ENCODE assay signal across 8 cellular contexts in genomic region chr15:22238950-22239805, GRCh38.
A peak's percentile ranks its signal among the peaks of the same experiment; 100 is the strongest.
DNase-seq lines count a peak whose midpoint lies in the region; ATAC-seq and TF ChIP-seq lines count a peak whose summit lies in the region.
"Not testable (repeated sequence)": the region's sequence is repeated elsewhere in the genome, so short reads cannot be mapped to it uniquely, and the experiment has no call there.

No MANE protein-coding gene starts in this region.

- not testable (repeated sequence) for TF ChIP-seq CTCF in breast epithelium (IDR thresholded peaks at IDR 0.05); gastroesophageal sphincter (IDR thresholded peaks at IDR 0.05); osteoblast (IDR thresholded peaks at IDR 0.05; ENCODE audit: extremely low read depth, low read depth, low read length)

- not testable (repeated sequence) for H3K27me3 ChIP-seq in breast epithelium; gastroesophageal sphincter; osteoblast (ENCODE audit: insufficient read depth, low read length); aorta (ENCODE audit: control insufficient read depth in 1 of 2, insufficient read depth in 2 of 2, low read length in 1 of 2)

- not testable (repeated sequence) for H3K4me2 ChIP-seq in osteoblast (ENCODE audit: insufficient read depth, low read length)

- not testable (repeated sequence) for H3K4me1 Mint-ChIP-seq in activated CD8-positive, alpha-beta memory T cell treated with anti-CD3 and anti-CD28 coated beads, Interleukin-2, amount 10 ng/mL, durations not matched to agents 7 days and 5 days
- H3K4me1 Mint-ChIP-seq in immature natural killer cell = peaks cover 24 to 28% of the 10 kb centered on the region in 2 donors

- intact Hi-C loops in breast epithelium (cut with DNase I; ENCODE audit: low total_unique reads); aorta (cut with DNase I): not testable (repeated sequence)

- not testable (repeated sequence) for H3K9me3 ChIP-seq in breast epithelium; gastroesophageal sphincter; aorta (ENCODE audit: control insufficient read depth, low read length)
- peaks cover 14% of the 10 kb centered on the region for H3K9me3 ChIP-seq in osteoblast (ENCODE audit: low read depth, low read length)

- ATAC-seq in activated CD8-positive, alpha-beta memory T cell treated with anti-CD3 and anti-CD28 coated beads, Interleukin-2, amount 10 ng/mL, durations not matched to agents 7 days and 5 days = peak; percentile 30
- ATAC-seq in gastroesophageal sphincter (peak; percentile 68), aorta (ENCODE audit: low FRiP score) (peak; percentile 34)

- H3K27me3 Mint-ChIP-seq in activated CD8-positive, alpha-beta memory T cell treated with anti-CD3 and anti-CD28 coated beads, Interleukin-2, amount 10 ng/mL, durations not matched to agents 7 days and 5 days; immature natural killer cell (ENCODE audit: low read depth in 3 of 3): not testable (repeated sequence)

- H3K27ac Mint-ChIP-seq in activated CD8-positive, alpha-beta memory T cell treated with anti-CD3 and anti-CD28 coated beads, Interleukin-2, amount 10 ng/mL, durations not matched to agents 7 days and 5 days = not testable (repeated sequence)
- peak overlapping the region in 5 of 6 donors; percentile 40 to 77 (median 74) for H3K27ac Mint-ChIP-seq in immature natural killer cell

- peak; percentile 49 for DNase-seq in Daoy (ENCODE audit: low read depth)
- peak; percentile 59 for DNase-seq in RPMI7951 (ENCODE audit: low read depth)
- not testable (repeated sequence) for DNase-seq in activated CD8-positive, alpha-beta memory T cell treated with anti-CD3 and anti-CD28 coated beads, Interleukin-2, amount 10 ng/mL, durations not matched to agents 7 days and 5 days
- DNase-seq in breast epithelium (ENCODE audit: low spot score in 2 of 2) = peak in 1 of 2 donors; percentile 71
- DNase-seq in immature natural killer cell = peak in 1 of 3 donors; percentile 26
- DNase-seq in osteoblast (ENCODE audit: insufficient read length, low spot score, missing footprints) = peak; percentile 32
- DNase-seq in aorta = peak in 1 of 2 donors; percentile 77

- 82 to 90% methylated on average over 2 to 4 of the region's 22 CpGs for WGBS in gastroesophageal sphincter (ENCODE audit: low coverage in 1 of 2), 2 donors
- WGBS in aorta, 2 donors = 79 to 80% methylated on average over 17 to 22 of the region's 22 CpGs

- H3K36me3 ChIP-seq in breast epithelium; gastroesophageal sphincter; osteoblast (ENCODE audit: insufficient read depth, low read length); aorta (ENCODE audit: control insufficient read depth in 1 of 2, insufficient read depth in 2 of 2, low read length in 1 of 2): not testable (repeated sequence)

- not testable (repeated sequence) for H3K4me3 Mint-ChIP-seq in activated CD8-positive, alpha-beta memory T cell treated with anti-CD3 and anti-CD28 coated beads, Interleukin-2, amount 10 ng/mL, durations not matched to agents 7 days and 5 days
- H3K4me3 Mint-ChIP-seq in immature natural killer cell = peak overlapping the region in 3 of 5 donors; percentile 31 to 56 (median 51)

- not testable (repeated sequence) for H3K36me3 Mint-ChIP-seq in activated CD8-positive, alpha-beta memory T cell treated with anti-CD3 and anti-CD28 coated beads, Interleukin-2, amount 10 ng/mL, durations not matched to agents 7 days and 5 days; immature natural killer cell

- H3K4me3 ChIP-seq in breast epithelium = peak overlapping the region in 1 of 3 donors; percentile 0
- not testable (repeated sequence) for H3K4me3 ChIP-seq in gastroesophageal sphincter; osteoblast (ENCODE audit: insufficient read depth, low read length); aorta (ENCODE audit: low read length in 2 of 2)

- not testable (repeated sequence) for TF ChIP-seq POLR2A in breast epithelium (IDR thresholded peaks at IDR 0.05); gastroesophageal sphincter (IDR thresholded peaks at IDR 0.05)

- not testable (repeated sequence) for H4K20me1 ChIP-seq in osteoblast (ENCODE audit: insufficient read depth, low read length)

- not testable (repeated sequence) for H3K79me2 ChIP-seq in osteoblast (ENCODE audit: insufficient read depth, low read length)

- H3K27ac ChIP-seq in breast epithelium = peak overlapping the region; percentile 6 to 63
- H3K27ac ChIP-seq in gastroesophageal sphincter; osteoblast (ENCODE audit: low read depth, low read length); aorta (ENCODE audit: low read depth in 1 of 2, low read length in 2 of 2): not testable (repeated sequence)

- not testable (repeated sequence) for TF ChIP-seq EP300 in gastroesophageal sphincter (IDR thresholded peaks at IDR 0.05)

- H3K4me1 ChIP-seq in breast epithelium; gastroesophageal sphincter; osteoblast (ENCODE audit: insufficient read depth, low read length); aorta (ENCODE audit: control insufficient read depth in 1 of 2, insufficient read depth in 2 of 2, low read length in 2 of 2): not testable (repeated sequence)

- H2AFZ ChIP-seq in osteoblast (ENCODE audit: low read length) = not testable (repeated sequence)

- H3K9me3 Mint-ChIP-seq in activated CD8-positive, alpha-beta memory T cell treated with anti-CD3 and anti-CD28 coated beads, Interleukin-2, amount 10 ng/mL, durations not matched to agents 7 days and 5 days (ENCODE audit: low read depth); immature natural killer cell: not testable (repeated sequence)

- CTCF ChIA-PET in activated CD8-positive, alpha-beta memory T cell treated with anti-CD3 and anti-CD28 coated beads, Interleukin-2, amount 10 ng/mL, durations not matched to agents 7 days and 5 days (lab: Charles Lee) = interaction anchor here (2.3 kb wide), 1 partner anchor 17 kb away, joined by 7 read pairs; no protein-coding TSS in a partner anchor
